In genomic region chr4:16227462-16227868, GRCh38 we compare ENCODE assay signal across 8 cellular contexts. TPM values are rescaled to one million over a fixed set of nuclear protein-coding genes. Genes with fewer than 3 reads are reported as not detected.
DNase-seq lines count a peak whose midpoint lies in the region; ATAC-seq and TF ChIP-seq lines count a peak whose summit lies in the region.

No MANE protein-coding gene starts in this region.

- H3K9me3 ChIP-seq in esophagus muscularis mucosa (no peaks in the 10 kb centered on the region), muscle layer of duodenum (ENCODE audit: control insufficient read depth in 1 of 2, low read length in 2 of 2) (no peaks in the 10 kb centered on the region)

- H3K4me1 ChIP-seq in esophagus muscularis mucosa = peaks cover 47 to 70% (median 59%) of the 10 kb centered on the region in 4 donors
- H3K4me1 ChIP-seq in muscle layer of duodenum (ENCODE audit: control insufficient read depth in 1 of 2, insufficient read depth in 2 of 2, low read length in 2 of 2) = peaks cover 12 to 39% of the 10 kb centered on the region in 2 donors

- no peak for TF ChIP-seq CTCF in WI38 (IDR thresholded peaks at IDR 0.05; ENCODE audit: low read depth, low read length)
- TF ChIP-seq CTCF in esophagus muscularis mucosa (IDR thresholded peaks at IDR 0.05) = no peak

- 1% methylated on average over 20 of the region's 20 CpGs for WGBS in esophagus muscularis mucosa

- peak overlapping the region; percentile 78 for H3K4me3 ChIP-seq in WI38 (ENCODE audit: low read depth, low read length)
- H3K4me3 ChIP-seq in esophagus muscularis mucosa = peak overlapping the region; percentile 85 to 97 (median 92)
- peak overlapping the region; percentile 71 to 85 for H3K4me3 ChIP-seq in muscle layer of duodenum (ENCODE audit: low read depth in 1 of 2, low read length in 2 of 2)

- peak; percentile 1 for ATAC-seq in HG02885 (IDR thresholded peaks at IDR 0.05; ENCODE audit: poor library complexity, unreplicated experiment)
- no peak for ATAC-seq in GM19023 (IDR thresholded peaks at IDR 0.05; ENCODE audit: unreplicated experiment)

- no peaks in the 10 kb centered on the region for H3K36me3 ChIP-seq in esophagus muscularis mucosa
- H3K36me3 ChIP-seq in muscle layer of duodenum (ENCODE audit: control insufficient read depth in 1 of 2, insufficient read depth in 2 of 2, low read length in 2 of 2) = no peaks in the 10 kb centered on the region

- TF ChIP-seq POLR2A in esophagus muscularis mucosa (IDR thresholded peaks at IDR 0.05; ENCODE audit: low read depth) = no peak

- no peaks in the 10 kb centered on the region for H3K27me3 ChIP-seq in esophagus muscularis mucosa
- H3K27me3 ChIP-seq in muscle layer of duodenum (ENCODE audit: low read depth, low read length) = no peaks in the 10 kb centered on the region

- no peak for TF ChIP-seq EP300 in esophagus muscularis mucosa (IDR thresholded peaks at IDR 0.05)

- DNase-seq in Daoy (ENCODE audit: low read depth) (peak; percentile 7), esophagus muscularis mucosa (ENCODE audit: extremely low spot score) (no peak), hepatic stellate cell (ENCODE audit: low spot score) (no peak), cerebellar nuclear complex (lab: John Stamatoyannopoulos, UW) (no peak)

- H3K27ac ChIP-seq in esophagus muscularis mucosa (replicated peaks in 1 of 4) = peak overlapping the region; percentile 96 to 98 (median 98)
- H3K27ac ChIP-seq in muscle layer of duodenum (ENCODE audit: low read length) = peak overlapping the region; percentile 84

- intact Hi-C loops in esophagus muscularis mucosa (cut with DNase I) = no loop called here

RNA-seq across cellular contexts. Expression of gene TAPT1, which starts 1.2 kb away (rescaled TPM):
- 21.9 and 28.3 TPM in 2 replicates for total RNA-seq in Daoy (2014; rRNA removed; shearing (Covaris generic))
- total RNA-seq in esophagus muscularis mucosa = 10 to 100 TPM; 18.1 to 27.4 (median 21.6) TPM
